Comparison of ENCODE assay signal across 14 cellular contexts in the genomic region with DNA sequence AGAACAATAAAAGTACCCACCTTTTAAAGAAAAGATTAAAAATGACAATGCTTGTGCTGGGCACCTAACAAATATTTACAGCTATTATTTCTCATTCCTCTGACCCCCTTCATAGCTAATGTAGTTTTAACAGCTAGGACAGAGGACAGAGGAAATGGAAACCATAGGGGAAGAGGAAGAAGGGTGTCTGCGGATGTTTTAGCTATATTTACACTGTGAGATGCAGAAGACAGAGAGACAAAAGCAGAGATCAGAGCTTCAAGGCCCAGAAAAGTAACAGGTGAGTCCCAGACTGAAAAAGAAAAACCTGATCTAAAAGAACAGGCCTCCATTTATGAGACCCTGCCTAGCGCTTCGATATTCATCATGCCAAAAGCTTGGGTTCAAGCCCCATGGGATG.
DNase-seq lines count a peak whose midpoint lies in the region; ATAC-seq lines count a peak whose summit lies in the region.
"Had no signal": no experiment of that assay in that cellular context is flagged by ENCODE, and none has a peak within 500 bp of the region (broad histone marks: within the 10 kb centered on the region; RNA-seq: fewer than 3 reads in every experiment).

No MANE protein-coding gene starts in this region.

- peaks cover 23% of the 10 kb centered on the region for H3K4me1 Mint-ChIP-seq in activated CD4-positive, alpha-beta T cell treated with anti-CD3 and anti-CD28 coated beads for 36 hours
- peaks cover 30% of the 10 kb centered on the region for H3K4me1 Mint-ChIP-seq in activated CD4-positive, alpha-beta T cell treated with anti-CD3 and anti-CD28 coated beads, Interleukin-2, amount 10 ng/mL, durations not matched to agents 7 days and 5 days
- H3K4me1 Mint-ChIP-seq in IgD-negative memory B cell: peaks cover 26 to 29% (median 28%) of the 10 kb centered on the region in 3 donors
- H3K4me1 Mint-ChIP-seq in activated naive CD8-positive, alpha-beta T cell treated with anti-CD3 and anti-CD28 coated beads for 36 hours: peaks cover 27% of the 10 kb centered on the region
- peaks cover 25% of the 10 kb centered on the region for H3K4me1 Mint-ChIP-seq in stimulated activated naive CD8-positive, alpha-beta T cell treated with anti-CD3 and anti-CD28 coated beads, Interleukin-15, amount 100 ng/mL, for 72 hours

- H3K36me3 Mint-ChIP-seq in activated CD4-positive, alpha-beta T cell treated with anti-CD3 and anti-CD28 coated beads for 36 hours (ENCODE audit: low read depth): no peaks in the 10 kb centered on the region
- no peaks in the 10 kb centered on the region for H3K36me3 Mint-ChIP-seq in activated CD4-positive, alpha-beta T cell treated with anti-CD3 and anti-CD28 coated beads, Interleukin-2, amount 10 ng/mL, durations not matched to agents 7 days and 5 days (ENCODE audit: low read depth)
- peaks cover 1% of the 10 kb centered on the region for H3K36me3 Mint-ChIP-seq in IgD-negative memory B cell
- H3K36me3 Mint-ChIP-seq in activated naive CD8-positive, alpha-beta T cell treated with anti-CD3 and anti-CD28 coated beads for 36 hours: no peaks in the 10 kb centered on the region

- no peak overlapping the region for H3K4me3 Mint-ChIP-seq in activated CD4-positive, alpha-beta T cell treated with anti-CD3 and anti-CD28 coated beads for 36 hours
- no peak overlapping the region for H3K4me3 Mint-ChIP-seq in activated CD4-positive, alpha-beta T cell treated with anti-CD3 and anti-CD28 coated beads, Interleukin-2, amount 10 ng/mL, durations not matched to agents 7 days and 5 days
- H3K4me3 Mint-ChIP-seq in IgD-negative memory B cell: peak overlapping the region in 3 of 4 donors; percentile 7 to 77 (median 61)
- peak overlapping the region; percentile 30 for H3K4me3 Mint-ChIP-seq in activated naive CD8-positive, alpha-beta T cell treated with anti-CD3 and anti-CD28 coated beads for 36 hours
- H3K4me3 Mint-ChIP-seq in stimulated activated naive CD8-positive, alpha-beta T cell treated with anti-CD3 and anti-CD28 coated beads, Interleukin-15, amount 100 ng/mL, for 72 hours: peak overlapping the region; percentile 48 to 49

- no peaks in the 10 kb centered on the region for H3K9me3 Mint-ChIP-seq in activated CD4-positive, alpha-beta T cell treated with anti-CD3 and anti-CD28 coated beads for 36 hours (ENCODE audit: low read depth)
- no peaks in the 10 kb centered on the region for H3K9me3 Mint-ChIP-seq in activated CD4-positive, alpha-beta T cell treated with anti-CD3 and anti-CD28 coated beads, Interleukin-2, amount 10 ng/mL, durations not matched to agents 7 days and 5 days
- no peaks in the 10 kb centered on the region for H3K9me3 Mint-ChIP-seq in IgD-negative memory B cell
- H3K9me3 Mint-ChIP-seq in activated naive CD8-positive, alpha-beta T cell treated with anti-CD3 and anti-CD28 coated beads for 36 hours: no peaks in the 10 kb centered on the region
- no peaks in the 10 kb centered on the region for H3K9me3 Mint-ChIP-seq in stimulated activated naive CD8-positive, alpha-beta T cell treated with anti-CD3 and anti-CD28 coated beads, Interleukin-15, amount 100 ng/mL, for 72 hours

- DNase-seq in activated CD4-positive, alpha-beta T cell treated with anti-CD3 and anti-CD28 coated beads for 36 hours: no peak
- DNase-seq in activated CD4-positive, alpha-beta T cell treated with anti-CD3 and anti-CD28 coated beads, Interleukin-2, amount 10 ng/mL, durations not matched to agents 7 days and 5 days: no peak
- no peak for DNase-seq in activated naive CD8-positive, alpha-beta T cell treated with anti-CD3 and anti-CD28 coated beads for 36 hours
- no peak for DNase-seq in stimulated activated naive CD8-positive, alpha-beta T cell treated with anti-CD3 and anti-CD28 coated beads, Interleukin-15, amount 100 ng/mL, for 72 hours
- DNase-seq in NCI-H1417 (lab: John Stamatoyannopoulos, UW) (no peak), anterior cingulate cortex (lab: John Stamatoyannopoulos, UW) (no peak)
- DNase-seq: activated naive CD4-positive, alpha-beta T cell; NCI-H1092 treated with DMSO at 0.1 percent for 48 hours; stimulated activated CD4-positive, alpha-beta T cell treated with anti-CD3 and anti-CD28 coated beads, Interleukin-15, amount 100 ng/mL, for 24 hours; SW 1271; WERI-Rb-1 had no signal

- intact Hi-C loops in activated CD4-positive, alpha-beta T cell treated with anti-CD3 and anti-CD28 coated beads for 36 hours (cut with DNase I, micrococcal nuclease): loop anchor here in 1 of 2 experiments (2.0 kb wide), 1 partner anchor 13 kb away; no protein-coding TSS in a partner anchor

- POLR2A ChIA-PET in activated CD4-positive, alpha-beta T cell treated with anti-CD3 and anti-CD28 coated beads for 36 hours (lab: Charles Lee): no interaction called here
- POLR2A ChIA-PET in activated CD4-positive, alpha-beta T cell treated with anti-CD3 and anti-CD28 coated beads, Interleukin-2, amount 10 ng/mL, durations not matched to agents 7 days and 5 days (lab: Charles Lee): no interaction called here

- ATAC-seq in activated CD4-positive, alpha-beta T cell treated with anti-CD3 and anti-CD28 coated beads for 36 hours: no peak
- ATAC-seq in stimulated activated naive CD8-positive, alpha-beta T cell treated with anti-CD3 and anti-CD28 coated beads, Interleukin-15, amount 100 ng/mL, for 72 hours: no peak
- no peak for ATAC-seq in HG03342 (IDR thresholded peaks at IDR 0.05; ENCODE audit: unreplicated experiment)
- ATAC-seq: Panc1 had no signal

- H3K27ac Mint-ChIP-seq in activated CD4-positive, alpha-beta T cell treated with anti-CD3 and anti-CD28 coated beads for 36 hours: peak overlapping the region; percentile 28
- H3K27ac Mint-ChIP-seq in activated CD4-positive, alpha-beta T cell treated with anti-CD3 and anti-CD28 coated beads, Interleukin-2, amount 10 ng/mL, durations not matched to agents 7 days and 5 days: no peak overlapping the region
- H3K27ac Mint-ChIP-seq in IgD-negative memory B cell: peak overlapping the region; percentile 12 to 60 (median 47)
- peak overlapping the region; percentile 75 for H3K27ac Mint-ChIP-seq in activated naive CD8-positive, alpha-beta T cell treated with anti-CD3 and anti-CD28 coated beads for 36 hours
- H3K27ac Mint-ChIP-seq in stimulated activated naive CD8-positive, alpha-beta T cell treated with anti-CD3 and anti-CD28 coated beads, Interleukin-15, amount 100 ng/mL, for 72 hours: peak overlapping the region; percentile 21 to 86

- no peaks in the 10 kb centered on the region for H3K27me3 Mint-ChIP-seq in activated CD4-positive, alpha-beta T cell treated with anti-CD3 and anti-CD28 coated beads for 36 hours
- no peaks in the 10 kb centered on the region for H3K27me3 Mint-ChIP-seq in activated CD4-positive, alpha-beta T cell treated with anti-CD3 and anti-CD28 coated beads, Interleukin-2, amount 10 ng/mL, durations not matched to agents 7 days and 5 days
- H3K27me3 Mint-ChIP-seq in IgD-negative memory B cell: no peaks in the 10 kb centered on the region
- no peaks in the 10 kb centered on the region for H3K27me3 Mint-ChIP-seq in activated naive CD8-positive, alpha-beta T cell treated with anti-CD3 and anti-CD28 coated beads for 36 hours
- H3K27me3 Mint-ChIP-seq in stimulated activated naive CD8-positive, alpha-beta T cell treated with anti-CD3 and anti-CD28 coated beads, Interleukin-15, amount 100 ng/mL, for 72 hours: no peaks in the 10 kb centered on the region

- CTCF ChIA-PET in activated CD4-positive, alpha-beta T cell treated with anti-CD3 and anti-CD28 coated beads for 36 hours (lab: Charles Lee): interaction anchor here (1.3 kb wide), 1 partner anchor 26 kb away, joined by 3 read pairs; no protein-coding TSS in a partner anchor
- CTCF ChIA-PET in activated CD4-positive, alpha-beta T cell treated with anti-CD3 and anti-CD28 coated beads, Interleukin-2, amount 10 ng/mL, durations not matched to agents 7 days and 5 days (lab: Charles Lee): interaction anchor here (0.7 kb wide), 1 partner anchor 36 kb away, joined by 3 read pairs; no protein-coding TSS in a partner anchor

Comparison
In these comparisons a context has a peak if more than half of its experiments do, and no peak if none do; other contexts are left out.
1. H3K4me3 Mint-ChIP-seq: peak in IgD-negative memory B cell (3 of 4), activated naive CD8-positive, alpha-beta T cell treated with anti-CD3 and anti-CD28 coated beads for 36 hours (single experiment) and stimulated activated naive CD8-positive, alpha-beta T cell treated with anti-CD3 and anti-CD28 coated beads, Interleukin-15, amount 100 ng/mL, for 72 hours (2 of 2); none in activated CD4-positive, alpha-beta T cell treated with anti-CD3 and anti-CD28 coated beads for 36 hours (single experiment) and activated CD4-positive, alpha-beta T cell treated with anti-CD3 and anti-CD28 coated beads, Interleukin-2, amount 10 ng/mL, durations not matched to agents 7 days and 5 days (single experiment).